ENCODE assay signal across 20 cellular contexts in the genomic region with DNA sequence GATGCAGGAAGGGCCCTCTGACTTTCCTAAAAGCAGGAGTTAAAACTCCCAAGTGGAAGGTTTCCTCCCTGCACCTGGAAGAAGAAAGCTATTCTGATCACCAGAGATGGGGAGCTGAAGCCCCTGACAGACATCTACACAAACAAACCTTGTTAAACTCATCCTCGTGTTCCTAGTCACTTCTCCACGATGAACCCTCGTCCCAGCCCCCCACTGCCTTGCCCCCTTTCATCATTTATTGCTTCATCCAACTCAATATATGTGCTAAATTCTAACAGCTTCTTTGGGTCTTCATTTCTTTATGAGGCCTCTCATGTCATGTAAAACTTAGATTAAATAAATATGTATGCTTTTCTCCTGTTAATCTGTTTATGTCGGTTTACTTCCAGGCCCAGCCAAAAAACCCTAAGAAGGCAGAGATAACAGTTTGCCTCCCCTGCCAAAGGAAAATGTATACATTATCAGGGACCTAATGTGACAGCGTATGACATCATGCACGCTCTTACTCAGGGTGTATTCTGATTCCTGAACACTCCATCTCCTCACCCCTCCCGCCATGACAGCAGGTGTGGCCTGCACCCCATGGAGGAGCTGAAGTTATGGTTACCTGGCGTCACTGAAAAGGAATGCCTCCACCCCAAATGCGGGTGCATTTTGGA.
DNase-seq lines count a peak whose midpoint lies in the region; ATAC-seq, FAIRE-seq and TF ChIP-seq lines count a peak whose summit lies in the region.
"Had no signal": no experiment of that assay in that cellular context is flagged by ENCODE, and none has a peak within 500 bp of the region (broad histone marks: within the 10 kb centered on the region; RNA-seq: fewer than 3 reads in every experiment).

No MANE protein-coding gene starts in this region.

- H3K79me2 ChIP-seq in H9 (ENCODE audit: insufficient read depth, low read length) (no peaks in the 10 kb centered on the region), K562 (ENCODE audit: control insufficient read depth, insufficient read depth, low read length) (no peaks in the 10 kb centered on the region)

- no peak overlapping the region for H4K5ac ChIP-seq in H9 (ENCODE audit: insufficient read length, low read depth, low read length)

- H3K36me3 Mint-ChIP-seq in H9 (ENCODE audit: insufficient read depth in 1 of 3, low read depth in 3 of 3): no peaks in the 10 kb centered on the region
- peaks cover 40% of the 10 kb centered on the region for H3K36me3 Mint-ChIP-seq in nephron (ENCODE audit: low read depth)
- H3K36me3 Mint-ChIP-seq in T-helper 2 cell treated with Interferon-gamma antibody and Interleukin-4, amounts not matched to agents 5 μg/mL and 100 μg/mL, for 36 hours (ENCODE audit: low read depth): peaks cover 14% of the 10 kb centered on the region

- intact Hi-C loops in K562 (cut with micrococcal nuclease): loop anchor here (1.0 to 10.0 kb wide), 2 partner anchors 15 to 1425 kb away; no protein-coding TSS in a partner anchor

- no peak overlapping the region for H2BK120ac ChIP-seq in H9 (ENCODE audit: low read depth, low read length, poor library complexity, severe bottlenecking)

- H3K27me3 Mint-ChIP-seq in H9 (ENCODE audit: low read depth) (no peaks in the 10 kb centered on the region), nephron (ENCODE audit: low read depth) (peaks cover 3% of the 10 kb centered on the region)
- H3K27me3 Mint-ChIP-seq in T-helper 2 cell treated with Interferon-gamma antibody and Interleukin-4, amounts not matched to agents 5 μg/mL and 100 μg/mL, for 36 hours (ENCODE audit: low read depth): no peaks in the 10 kb centered on the region

- H4K20me1 ChIP-seq in H9 (ENCODE audit: control insufficient read depth, insufficient read depth, insufficient read length) (no peaks in the 10 kb centered on the region), K562 (replicated peaks; ENCODE audit: control insufficient read depth, insufficient read depth, low read length) (no peaks in the 10 kb centered on the region)

- no peak overlapping the region for H3K23ac ChIP-seq in H9 (ENCODE audit: insufficient read length, low read depth, low read length)

- H3K9ac ChIP-seq in H9 (ENCODE audit: extremely low read depth, insufficient read length, low read length) (no peak overlapping the region), K562 (ENCODE audit: insufficient read depth in 1 of 2, low read depth in 2 of 2, low read length in 2 of 2) (peak overlapping the region; percentile 15 to 19; a peak in 2 of 4 replicates)
- H3K9ac ChIP-seq: GM23248 had no signal

- H3K4me2 ChIP-seq in H9 (ENCODE audit: insufficient read depth, insufficient read length, low read length) (no peak overlapping the region), K562 (ENCODE audit: insufficient read depth, low read length) (peak overlapping the region; percentile 51)
- H3K4me2 ChIP-seq: A549 had no signal

- TF ChIP-seq RAD21 in K562 (CRISPR knock-in tag; conservative IDR thresholded peaks at IDR 0.05 in 1 of 2, IDR thresholded peaks at IDR 0.05 in 1 of 2): no peak

- no peaks in the 10 kb centered on the region for H3K79me1 ChIP-seq in H9 (ENCODE audit: insufficient read depth, low read depth, low read length, poor library complexity, severe bottlenecking)

- H3K23me2 ChIP-seq in H9 (ENCODE audit: insufficient read length, low read depth, low read length, poor library complexity, severe bottlenecking): no peaks in the 10 kb centered on the region

- H2BK12ac ChIP-seq in H9 (ENCODE audit: insufficient read length, low read depth, low read length): no peak overlapping the region

- H3K9me3 Mint-ChIP-seq in H9: no peaks in the 10 kb centered on the region
- H3K9me3 Mint-ChIP-seq in nephron: no peaks in the 10 kb centered on the region
- no peaks in the 10 kb centered on the region for H3K9me3 Mint-ChIP-seq in T-helper 2 cell treated with Interferon-gamma antibody and Interleukin-4, amounts not matched to agents 5 μg/mL and 100 μg/mL, for 36 hours
- H3K9me3 Mint-ChIP-seq: CD8-positive, alpha-beta T cell had no signal

- no TSS peak for BruUV-seq in K562 (replicated peaks; lab: Mats Ljungman, UMichigan)

- no peak overlapping the region for H2AK5ac ChIP-seq in H9 (ENCODE audit: insufficient read length, low read length)

- peak; percentile 59 for FAIRE-seq in K562 (lab: Jason Lieb, UNC)
- FAIRE-seq: A549, D721Med, G401.6, GM12891, HTR-8/SVneo had no signal

- H2BK5ac ChIP-seq in H9 (ENCODE audit: insufficient read length, low read length): no peak overlapping the region

- H3K4me1 ChIP-seq in H9 (ENCODE audit: insufficient read depth, low read length) (peaks cover 3% of the 10 kb centered on the region; the same call in 1 of the 2 replicates), K562 (replicated peaks in 1 of 2; ENCODE audit: control insufficient read depth in 2 of 2, insufficient read depth in 2 of 2, low read length in 2 of 2) (peaks cover 7 to 59% of the 10 kb centered on the region in 2 experiments; a peak in 4 of 5 replicates)
- H3K4me1 ChIP-seq: A549, BE2C had no signal

- ATAC-seq in K562 (peak; percentile 83), GM21825 (IDR thresholded peaks at IDR 0.05; ENCODE audit: unreplicated experiment) (no peak), HG02884 (IDR thresholded peaks at IDR 0.05; ENCODE audit: unreplicated experiment) (no peak)
- ATAC-seq: A549; CD8-positive, alpha-beta T cell had no signal

- DNase-seq in H9 (no peak), K562 (ENCODE audit: extremely low read depth in 1 of 4, low spot score in 3 of 4) (peak in 2 of 4 experiments; percentile 52 to 76)
- DNase-seq in T-helper 2 cell treated with Interferon-gamma antibody and Interleukin-4, amounts not matched to agents 5 μg/mL and 100 μg/mL, for 36 hours (ENCODE audit: low spot score): no peak
- DNase-seq: BE2C; CD8-positive, alpha-beta T cell; COR-L47; DMS153; DMS79 treated with DMSO at 0.1 percent for 48 hours; EL; GM23248 had no signal

- no CpG with 5 or more reads among the region's 9 CpGs for WGBS in H9 (ENCODE audit: extremely low coverage, insufficient read length, low lambda C conversion rate)
- WGBS in K562 (ENCODE audit: insufficient coverage, low coverage, missing lambda C conversion rate): 12% methylated on average over 9 of the region's 9 CpGs

- H2BK20ac ChIP-seq in H9 (ENCODE audit: low read depth, low read length, poor library complexity, severe bottlenecking): no peak overlapping the region

- no peak for TF ChIP-seq POLR2A in K562 (conservative IDR thresholded peaks at IDR 0.05)

- no peak overlapping the region for H4K8ac ChIP-seq in H9 (replicated peaks; ENCODE audit: insufficient read length, low read depth, low read length)

- H2AFZ ChIP-seq in H9 (ENCODE audit: low read length): no peak overlapping the region
- peak overlapping the region; percentile 92 for H2AFZ ChIP-seq in K562 (ENCODE audit: low read depth, low read length)
- H2AFZ ChIP-seq: GM23248 had no signal

- H3K9me1 ChIP-seq in K562 (ENCODE audit: control insufficient read depth, insufficient read depth, low read length): no peaks in the 10 kb centered on the region

- no peak overlapping the region for H3K56ac ChIP-seq in H9 (ENCODE audit: insufficient read length, low read depth, low read length)

- in situ Hi-C loops in K562 (cut with MboI): no loop called here

- H3K36me3 ChIP-seq in K562 (ENCODE audit: control insufficient read depth, insufficient read depth, low read length): no peaks in the 10 kb centered on the region
- H3K36me3 ChIP-seq: BE2C, HAP-1 had no signal

- POLR2A ChIA-PET in K562 (lab: Yijun Ruan, JAX): interaction anchor here (0.6 to 6.8 kb wide), 2 partner anchors 18 to 837 kb away, joined by 3 to 66 read pairs; no protein-coding TSS in a partner anchor

- no peak for TF ChIP-seq CTCF in H9 (conservative IDR thresholded peaks at IDR 0.05)
- TF ChIP-seq CTCF in K562 (IDR thresholded peaks at IDR 0.05 in 2 of 3, conservative IDR thresholded peaks at IDR 0.05 in 1 of 3; ENCODE audit: insufficient read depth in 2 of 3, low read depth in 1 of 3, low read length in 3 of 3): no peak
- no peak for TF ChIP-seq CTCF in nephron (IDR thresholded peaks at IDR 0.05; ENCODE audit: unreplicated experiment in 3 of 3)

- CTCF ChIA-PET in K562 (lab: Yijun Ruan, JAX; ENCODE audit: low intra/inter-chr PET ratio): no interaction called here

- no peak overlapping the region for H2BK15ac ChIP-seq in H9 (ENCODE audit: low read depth, low read length)

- H3K27ac ChIP-seq in H9 (ENCODE audit: insufficient read length, low read depth, low read length) (no peak overlapping the region), K562 (ENCODE audit: extremely low read depth, low read depth, low read length) (peak overlapping the region; percentile 31; the same call in 2 of the 3 replicates)
- H3K27ac ChIP-seq: A549, GM23248 had no signal

- no peak overlapping the region for H3K18ac ChIP-seq in H9 (ENCODE audit: insufficient read length, low read depth, low read length)

- no peak overlapping the region for H3K4ac ChIP-seq in H9 (ENCODE audit: low read depth, low read length)

- TF ChIP-seq EP300 in K562 (IDR thresholded peaks at IDR 0.05; ENCODE audit: low read length): no peak; the same call in 1 of the 2 replicates

- H3K27me3 ChIP-seq in H9 (ENCODE audit: insufficient read depth, low read length): no peaks in the 10 kb centered on the region
- H3K27me3 ChIP-seq in K562 (ENCODE audit: control insufficient read depth in 2 of 2, insufficient read depth in 2 of 2, low read length in 2 of 2): no peaks in the 10 kb centered on the region
- H3K27me3 ChIP-seq: BE2C had no signal

- H3K4me1 Mint-ChIP-seq in H9: peaks cover 30 to 33% of the 10 kb centered on the region in 2 experiments
- H3K4me1 Mint-ChIP-seq in nephron: peaks cover 19% of the 10 kb centered on the region
- peaks cover under 1% of the 10 kb centered on the region for H3K4me1 Mint-ChIP-seq in T-helper 2 cell treated with Interferon-gamma antibody and Interleukin-4, amounts not matched to agents 5 μg/mL and 100 μg/mL, for 36 hours (ENCODE audit: low read depth)

- H4K91ac ChIP-seq in H9 (ENCODE audit: insufficient read length, low read depth, low read length): no peak overlapping the region

- no peak overlapping the region for H3K4me3 ChIP-seq in K562
- H3K4me3 ChIP-seq: A549, GM23248, HAP-1 had no signal

- H3K27ac Mint-ChIP-seq in H9 (peak overlapping the region; percentile 29 to 47 (median 40); a peak in 2 of 7 replicates), nephron (peak overlapping the region; percentile 36 to 62 (median 38))
- no peak overlapping the region for H3K27ac Mint-ChIP-seq in T-helper 2 cell treated with Interferon-gamma antibody and Interleukin-4, amounts not matched to agents 5 μg/mL and 100 μg/mL, for 36 hours
- H3K27ac Mint-ChIP-seq: CD14-positive monocyte; CD8-positive, alpha-beta T cell had no signal

- no peak overlapping the region for H3T11ph ChIP-seq in H9 (ENCODE audit: low read length)

- H3K9me3 ChIP-seq in H9 (ENCODE audit: control insufficient read depth, low read depth, low read length) (no peaks in the 10 kb centered on the region), K562 (replicated peaks; ENCODE audit: control insufficient read depth, insufficient read depth, low read depth, low read length) (no peaks in the 10 kb centered on the region)
- H3K9me3 ChIP-seq: A549, BE2C, HAP-1 had no signal

- H3K14ac ChIP-seq in H9 (ENCODE audit: insufficient read depth, low read length): no peak overlapping the region

- H3K4me3 Mint-ChIP-seq in H9: no peak overlapping the region
- no peak overlapping the region for H3K4me3 Mint-ChIP-seq in nephron
- no peak overlapping the region for H3K4me3 Mint-ChIP-seq in T-helper 2 cell treated with Interferon-gamma antibody and Interleukin-4, amounts not matched to agents 5 μg/mL and 100 μg/mL, for 36 hours
- H3K4me3 Mint-ChIP-seq: CD14-positive monocyte; CD8-positive, alpha-beta T cell had no signal
